In the genomic region with DNA sequence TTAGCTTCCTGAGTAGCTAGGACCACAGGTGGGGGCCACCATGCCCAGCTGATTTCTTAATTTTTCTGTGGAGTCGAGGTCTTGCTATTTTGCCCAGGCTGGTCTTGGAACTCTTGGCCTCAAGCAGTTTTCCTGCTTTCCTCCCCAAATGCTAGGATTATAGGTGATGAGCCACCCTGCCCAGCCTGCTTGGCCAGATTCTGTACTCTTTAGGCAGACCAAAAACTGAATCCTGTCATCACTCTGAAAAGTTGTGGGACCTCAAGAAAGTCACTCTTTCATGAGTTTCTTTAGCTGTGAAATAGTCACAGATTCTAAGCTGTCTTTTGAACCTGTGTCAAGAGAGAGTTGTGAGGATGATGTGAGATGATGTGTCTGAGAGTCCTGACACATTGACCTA, we compare ENCODE assay signal across 34 cellular contexts.
DNase-seq lines count a peak whose midpoint lies in the region; ATAC-seq, FAIRE-seq and TF ChIP-seq lines count a peak whose summit lies in the region.
"Had no signal": no experiment of that assay in that cellular context is flagged by ENCODE, and none has a peak within 500 bp of the region (broad histone marks: within the 10 kb centered on the region; RNA-seq: fewer than 3 reads in every experiment).

No MANE protein-coding gene starts in this region.

- H2BK12ac ChIP-seq in trophoblast cell (ENCODE audit: low read length), result no peak overlapping the region

- H3K4me2 ChIP-seq in trophoblast cell (ENCODE audit: low read length), result no peak overlapping the region
- H3K4me2 ChIP-seq: A549; BLaER1; BLaER1 treated with 17β-estradiol and CSF1 and Interleukin-3, amounts not matched to agents 10 nM and 100 nM had no signal

- peak; percentile 48 for FAIRE-seq in GM18507 (lab: Jason Lieb, UNC)
- FAIRE-seq: A204.1, A549, D721Med had no signal

- no peak overlapping the region for H3K4me3 Mint-ChIP-seq in activated T-helper 17 cell treated with anti-CD3 and anti-CD28 coated beads, Interleukin-2, amount 50 U/mL, for 72 hours
- H3K4me3 Mint-ChIP-seq: B cell; CD14-positive monocyte; CD4-positive, alpha-beta memory T cell; CD4-positive, alpha-beta T cell; CD4-positive, CD25-positive, alpha-beta regulatory T cell; CD8-positive, alpha-beta memory T cell; CD8-positive, alpha-beta T cell had no signal

- no peak overlapping the region for H4K12ac ChIP-seq in trophoblast cell (ENCODE audit: low read depth, low read length)

- no peak overlapping the region for H3K14ac ChIP-seq in trophoblast cell (ENCODE audit: low read length)

- H4K91ac ChIP-seq in trophoblast cell (ENCODE audit: low read depth, low read length), result no peak overlapping the region

- in situ Hi-C loops in G401 (cut with HindIII; ENCODE audit: low sequenced_read_pairs), result no loop called here

- H3K27ac ChIP-seq in trophoblast cell (ENCODE audit: low read depth, low read length) (no peak overlapping the region), esophagus squamous epithelium (no peak overlapping the region)
- H3K27ac ChIP-seq: 22Rv1; A549; BLaER1; BLaER1 treated with 17β-estradiol and CSF1 and Interleukin-3, amounts not matched to agents 10 nM and 100 nM; C4-2B had no signal

- DNase-seq in GM18507 (ENCODE audit: extremely low spot score, insufficient read length, low read depth), result no peak
- DNase-seq in trophoblast cell, result peak; percentile 84 to 93
- no peak for DNase-seq in G401 (ENCODE audit: low spot score)
- no peak for DNase-seq in Right ventricle myocardium superior
- no peak for DNase-seq in esophagus squamous epithelium (lab: John Stamatoyannopoulos, UW)
- DNase-seq: 8988T; ACHN; AML-193; BE2C; Caco-2; Calu3; CD4-positive, alpha-beta memory T cell; CD4-positive, alpha-beta T cell; CD4-positive, CD25-positive, alpha-beta regulatory T cell; CD8-positive, alpha-beta memory T cell; CD8-positive, alpha-beta T cell; COR-L47; DMS 273 treated with DMSO at 0.1 percent for 48 hours; DMS153; DMS53; DMS79; DMS79 treated with DMSO at 0.1 percent for 48 hours; DND-41; EL had no signal

- ATAC-seq in activated T-helper 17 cell treated with anti-CD3 and anti-CD28 coated beads, Interleukin-2, amount 50 U/mL, for 72 hours (replicated peaks), result peak; percentile 19
- no peak for ATAC-seq in Right ventricle myocardium superior (ENCODE audit: poor library complexity)
- ATAC-seq: CD8-positive, alpha-beta T cell had no signal

- no peak overlapping the region for H4K8ac ChIP-seq in trophoblast cell (ENCODE audit: low read depth, low read length)

- no peaks in the 10 kb centered on the region for H3K79me1 ChIP-seq in trophoblast cell (ENCODE audit: low read length)

- no peak overlapping the region for H2AK5ac ChIP-seq in trophoblast cell (ENCODE audit: low read length)

- WGBS in trophoblast cell (ENCODE audit: extremely low coverage, insufficient coverage, insufficient read length), result no CpG with 5 or more reads among the region's 1 CpG
- WGBS in esophagus squamous epithelium, 2 donors, result 43% methylated on average over 1 of the region's 1 CpG; no CpG with 5 or more reads in 1 of the 2 donors

- TF ChIP-seq CTCF in esophagus squamous epithelium (IDR thresholded peaks at IDR 0.05), result no peak

- no peaks in the 10 kb centered on the region for H3K4me1 Mint-ChIP-seq in activated T-helper 17 cell treated with anti-CD3 and anti-CD28 coated beads, Interleukin-2, amount 50 U/mL, for 72 hours
- H3K4me1 Mint-ChIP-seq: CD14-positive monocyte had no signal

- H3K27me3 ChIP-seq in trophoblast cell (ENCODE audit: insufficient read depth, low read length), result no peaks in the 10 kb centered on the region
- no peaks in the 10 kb centered on the region for H3K27me3 ChIP-seq in esophagus squamous epithelium
- H3K27me3 ChIP-seq: BE2C; BLaER1; BLaER1 treated with 17β-estradiol and CSF1 and Interleukin-3, amounts not matched to agents 10 nM and 100 nM had no signal

- H2BK5ac ChIP-seq in trophoblast cell (ENCODE audit: low read depth, low read length, poor library complexity), result no peak overlapping the region

- H3K36me3 ChIP-seq in trophoblast cell (ENCODE audit: control insufficient read depth in 1 of 2, insufficient read depth in 2 of 2, low read length in 2 of 2) (no peaks in the 10 kb centered on the region), esophagus squamous epithelium (no peaks in the 10 kb centered on the region)
- H3K36me3 ChIP-seq: BE2C had no signal

- no peak overlapping the region for H2BK120ac ChIP-seq in trophoblast cell (ENCODE audit: insufficient read depth, low read length, poor library complexity)

- TF ChIP-seq POLR2A in esophagus squamous epithelium (IDR thresholded peaks at IDR 0.05), result no peak

- peaks cover 17% of the 10 kb centered on the region for H3K36me3 Mint-ChIP-seq in activated T-helper 17 cell treated with anti-CD3 and anti-CD28 coated beads, Interleukin-2, amount 50 U/mL, for 72 hours (ENCODE audit: low read depth)

- no peaks in the 10 kb centered on the region for H3K27me3 Mint-ChIP-seq in activated T-helper 17 cell treated with anti-CD3 and anti-CD28 coated beads, Interleukin-2, amount 50 U/mL, for 72 hours
- H3K27me3 Mint-ChIP-seq: B cell; CD4-positive, alpha-beta memory T cell; CD4-positive, alpha-beta T cell; CD4-positive, CD25-positive, alpha-beta regulatory T cell; CD8-positive, alpha-beta memory T cell had no signal

- H3K4me3 ChIP-seq in trophoblast cell (ENCODE audit: low read depth, low read length) (no peak overlapping the region), esophagus squamous epithelium (no peak overlapping the region)
- H3K4me3 ChIP-seq: A549; BLaER1; BLaER1 treated with 17β-estradiol and CSF1 and Interleukin-3, amounts not matched to agents 10 nM and 100 nM had no signal

- no peak overlapping the region for H3K18ac ChIP-seq in trophoblast cell (ENCODE audit: low read length)

- H2AFZ ChIP-seq in trophoblast cell (ENCODE audit: insufficient read depth, low read length, poor library complexity), result no peak overlapping the region

- H3K9me3 Mint-ChIP-seq in activated T-helper 17 cell treated with anti-CD3 and anti-CD28 coated beads, Interleukin-2, amount 50 U/mL, for 72 hours, result no peaks in the 10 kb centered on the region
- H3K9me3 Mint-ChIP-seq: CD4-positive, alpha-beta memory T cell; CD4-positive, alpha-beta T cell; CD4-positive, CD25-positive, alpha-beta regulatory T cell; CD8-positive, alpha-beta memory T cell; CD8-positive, alpha-beta T cell had no signal

- no peak overlapping the region for H3K9ac ChIP-seq in trophoblast cell (ENCODE audit: low read length)
- H3K9ac ChIP-seq: BLaER1; BLaER1 treated with 17β-estradiol and CSF1 and Interleukin-3, amounts not matched to agents 10 nM and 100 nM had no signal

- intact Hi-C loops in Right ventricle myocardium superior (cut with DNase I), result loop anchor here (2.0 kb wide), 1 partner anchor 164 kb away; no protein-coding TSS in a partner anchor
- intact Hi-C loops in esophagus squamous epithelium (cut with DNase I), result no loop called here

- no peaks in the 10 kb centered on the region for H3K79me2 ChIP-seq in trophoblast cell (ENCODE audit: control insufficient read depth, insufficient read depth, low read length, poor library complexity)

- no peak overlapping the region for H3K23ac ChIP-seq in trophoblast cell (ENCODE audit: low read length)

- H3K4me1 ChIP-seq in trophoblast cell (ENCODE audit: control insufficient read depth in 1 of 2, insufficient read depth in 2 of 2, low read length in 2 of 2) (peaks cover 5 to 7% of the 10 kb centered on the region in 2 experiments), esophagus squamous epithelium (peaks cover 0 to 6% (median 0%) of the 10 kb centered on the region in 3 donors)
- H3K4me1 ChIP-seq: BE2C; BLaER1 treated with 17β-estradiol and CSF1 and Interleukin-3, amounts not matched to agents 10 nM and 100 nM; Caco-2 had no signal

- H3K4ac ChIP-seq in trophoblast cell (ENCODE audit: low read depth, low read length), result no peak overlapping the region

- H3K9me3 ChIP-seq in trophoblast cell (ENCODE audit: insufficient read depth, low read depth, low read length) (no peaks in the 10 kb centered on the region), esophagus squamous epithelium (no peaks in the 10 kb centered on the region)
- H3K9me3 ChIP-seq: A549; BE2C; BLaER1; BLaER1 treated with 17β-estradiol and CSF1 and Interleukin-3, amounts not matched to agents 10 nM and 100 nM; Caco-2 had no signal

- no peak overlapping the region for H3K27ac Mint-ChIP-seq in activated T-helper 17 cell treated with anti-CD3 and anti-CD28 coated beads, Interleukin-2, amount 50 U/mL, for 72 hours
- H3K27ac Mint-ChIP-seq: B cell; CD14-positive monocyte; CD4-positive, alpha-beta memory T cell; CD4-positive, alpha-beta T cell; CD4-positive, CD25-positive, alpha-beta regulatory T cell; CD8-positive, alpha-beta T cell had no signal

Comparison
In these comparisons a context has a peak if more than half of its experiments do, and no peak if none do; other contexts are left out.
1. DNase-seq: peak in trophoblast cell (2 of 2); none in GM18507 (single experiment), G401 (single experiment), Right ventricle myocardium superior (single experiment) and esophagus squamous epithelium (single experiment).